ENCODE assay signal across 2 cellular contexts in the genomic region with DNA sequence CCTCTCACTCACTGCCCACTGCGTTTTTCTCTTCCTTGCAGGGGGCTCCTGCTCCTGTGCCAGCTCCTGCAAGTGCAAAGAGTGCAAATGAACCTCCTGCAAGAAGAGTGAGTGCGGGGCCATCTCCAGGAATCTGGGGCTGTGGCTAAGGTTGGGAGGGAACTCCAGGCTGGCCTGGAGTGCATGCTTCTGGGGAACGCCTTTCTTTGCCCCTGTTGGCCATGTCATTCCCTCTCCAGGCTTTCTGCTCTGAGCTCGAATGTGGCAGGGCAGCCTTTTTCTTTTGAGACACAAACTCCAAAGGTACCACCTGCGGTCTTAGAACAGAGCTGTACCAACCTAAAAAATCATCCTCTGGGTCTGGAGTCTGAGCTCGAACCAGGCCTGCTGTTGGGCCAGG.
TF ChIP-seq lines count a peak whose summit lies in the region.

No MANE protein-coding gene starts in this region.

TF ChIP-seq in GM23338, 12 proteins besides CTCF, POLR2A, EP300 and RAD21 (continues in another document):
- TF ChIP-seq NANOG (IDR thresholded peaks at IDR 0.05; ENCODE audit: borderline replicate concordance), result no peak
- TF ChIP-seq STAT1 (IDR thresholded peaks at IDR 0.05; ENCODE audit: unreplicated experiment), result no peak
- TF ChIP-seq EZH2phosphoT487 (IDR thresholded peaks at IDR 0.05; ENCODE audit: unreplicated experiment), result no peak
- TF ChIP-seq, protein P1, sequence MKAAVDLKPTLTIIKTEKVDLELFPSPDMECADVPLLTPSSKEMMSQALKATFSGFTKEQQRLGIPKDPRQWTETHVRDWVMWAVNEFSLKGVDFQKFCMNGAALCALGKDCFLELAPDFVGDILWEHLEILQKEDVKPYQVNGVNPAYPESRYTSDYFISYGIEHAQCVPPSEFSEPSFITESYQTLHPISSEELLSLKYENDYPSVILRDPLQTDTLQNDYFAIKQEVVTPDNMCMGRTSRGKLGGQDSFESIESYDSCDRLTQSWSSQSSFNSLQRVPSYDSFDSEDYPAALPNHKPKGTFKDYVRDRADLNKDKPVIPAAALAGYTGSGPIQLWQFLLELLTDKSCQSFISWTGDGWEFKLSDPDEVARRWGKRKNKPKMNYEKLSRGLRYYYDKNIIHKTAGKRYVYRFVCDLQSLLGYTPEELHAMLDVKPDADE (IDR thresholded peaks at IDR 0.05), result no peak
- no peak for TF ChIP-seq JUNB (IDR thresholded peaks at IDR 0.05; ENCODE audit: unreplicated experiment)
- TF ChIP-seq ZNF114 (CRISPR knock-in tag; IDR thresholded peaks at IDR 0.05), result no peak
- no peak for TF ChIP-seq EZH2 (IDR thresholded peaks at IDR 0.05; ENCODE audit: low read depth, unreplicated experiment)
- TF ChIP-seq POLR2AphosphoS5 (IDR thresholded peaks at IDR 0.05; ENCODE audit: low read depth), result no peak
- TF ChIP-seq, protein P2, sequence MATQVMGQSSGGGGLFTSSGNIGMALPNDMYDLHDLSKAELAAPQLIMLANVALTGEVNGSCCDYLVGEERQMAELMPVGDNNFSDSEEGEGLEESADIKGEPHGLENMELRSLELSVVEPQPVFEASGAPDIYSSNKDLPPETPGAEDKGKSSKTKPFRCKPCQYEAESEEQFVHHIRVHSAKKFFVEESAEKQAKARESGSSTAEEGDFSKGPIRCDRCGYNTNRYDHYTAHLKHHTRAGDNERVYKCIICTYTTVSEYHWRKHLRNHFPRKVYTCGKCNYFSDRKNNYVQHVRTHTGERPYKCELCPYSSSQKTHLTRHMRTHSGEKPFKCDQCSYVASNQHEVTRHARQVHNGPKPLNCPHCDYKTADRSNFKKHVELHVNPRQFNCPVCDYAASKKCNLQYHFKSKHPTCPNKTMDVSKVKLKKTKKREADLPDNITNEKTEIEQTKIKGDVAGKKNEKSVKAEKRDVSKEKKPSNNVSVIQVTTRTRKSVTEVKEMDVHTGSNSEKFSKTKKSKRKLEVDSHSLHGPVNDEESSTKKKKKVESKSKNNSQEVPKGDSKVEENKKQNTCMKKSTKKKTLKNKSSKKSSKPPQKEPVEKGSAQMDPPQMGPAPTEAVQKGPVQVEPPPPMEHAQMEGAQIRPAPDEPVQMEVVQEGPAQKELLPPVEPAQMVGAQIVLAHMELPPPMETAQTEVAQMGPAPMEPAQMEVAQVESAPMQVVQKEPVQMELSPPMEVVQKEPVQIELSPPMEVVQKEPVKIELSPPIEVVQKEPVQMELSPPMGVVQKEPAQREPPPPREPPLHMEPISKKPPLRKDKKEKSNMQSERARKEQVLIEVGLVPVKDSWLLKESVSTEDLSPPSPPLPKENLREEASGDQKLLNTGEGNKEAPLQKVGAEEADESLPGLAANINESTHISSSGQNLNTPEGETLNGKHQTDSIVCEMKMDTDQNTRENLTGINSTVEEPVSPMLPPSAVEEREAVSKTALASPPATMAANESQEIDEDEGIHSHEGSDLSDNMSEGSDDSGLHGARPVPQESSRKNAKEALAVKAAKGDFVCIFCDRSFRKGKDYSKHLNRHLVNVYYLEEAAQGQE (IDR thresholded peaks at IDR 0.05; ENCODE audit: unreplicated experiment), result no peak
- TF ChIP-seq, protein P3, sequence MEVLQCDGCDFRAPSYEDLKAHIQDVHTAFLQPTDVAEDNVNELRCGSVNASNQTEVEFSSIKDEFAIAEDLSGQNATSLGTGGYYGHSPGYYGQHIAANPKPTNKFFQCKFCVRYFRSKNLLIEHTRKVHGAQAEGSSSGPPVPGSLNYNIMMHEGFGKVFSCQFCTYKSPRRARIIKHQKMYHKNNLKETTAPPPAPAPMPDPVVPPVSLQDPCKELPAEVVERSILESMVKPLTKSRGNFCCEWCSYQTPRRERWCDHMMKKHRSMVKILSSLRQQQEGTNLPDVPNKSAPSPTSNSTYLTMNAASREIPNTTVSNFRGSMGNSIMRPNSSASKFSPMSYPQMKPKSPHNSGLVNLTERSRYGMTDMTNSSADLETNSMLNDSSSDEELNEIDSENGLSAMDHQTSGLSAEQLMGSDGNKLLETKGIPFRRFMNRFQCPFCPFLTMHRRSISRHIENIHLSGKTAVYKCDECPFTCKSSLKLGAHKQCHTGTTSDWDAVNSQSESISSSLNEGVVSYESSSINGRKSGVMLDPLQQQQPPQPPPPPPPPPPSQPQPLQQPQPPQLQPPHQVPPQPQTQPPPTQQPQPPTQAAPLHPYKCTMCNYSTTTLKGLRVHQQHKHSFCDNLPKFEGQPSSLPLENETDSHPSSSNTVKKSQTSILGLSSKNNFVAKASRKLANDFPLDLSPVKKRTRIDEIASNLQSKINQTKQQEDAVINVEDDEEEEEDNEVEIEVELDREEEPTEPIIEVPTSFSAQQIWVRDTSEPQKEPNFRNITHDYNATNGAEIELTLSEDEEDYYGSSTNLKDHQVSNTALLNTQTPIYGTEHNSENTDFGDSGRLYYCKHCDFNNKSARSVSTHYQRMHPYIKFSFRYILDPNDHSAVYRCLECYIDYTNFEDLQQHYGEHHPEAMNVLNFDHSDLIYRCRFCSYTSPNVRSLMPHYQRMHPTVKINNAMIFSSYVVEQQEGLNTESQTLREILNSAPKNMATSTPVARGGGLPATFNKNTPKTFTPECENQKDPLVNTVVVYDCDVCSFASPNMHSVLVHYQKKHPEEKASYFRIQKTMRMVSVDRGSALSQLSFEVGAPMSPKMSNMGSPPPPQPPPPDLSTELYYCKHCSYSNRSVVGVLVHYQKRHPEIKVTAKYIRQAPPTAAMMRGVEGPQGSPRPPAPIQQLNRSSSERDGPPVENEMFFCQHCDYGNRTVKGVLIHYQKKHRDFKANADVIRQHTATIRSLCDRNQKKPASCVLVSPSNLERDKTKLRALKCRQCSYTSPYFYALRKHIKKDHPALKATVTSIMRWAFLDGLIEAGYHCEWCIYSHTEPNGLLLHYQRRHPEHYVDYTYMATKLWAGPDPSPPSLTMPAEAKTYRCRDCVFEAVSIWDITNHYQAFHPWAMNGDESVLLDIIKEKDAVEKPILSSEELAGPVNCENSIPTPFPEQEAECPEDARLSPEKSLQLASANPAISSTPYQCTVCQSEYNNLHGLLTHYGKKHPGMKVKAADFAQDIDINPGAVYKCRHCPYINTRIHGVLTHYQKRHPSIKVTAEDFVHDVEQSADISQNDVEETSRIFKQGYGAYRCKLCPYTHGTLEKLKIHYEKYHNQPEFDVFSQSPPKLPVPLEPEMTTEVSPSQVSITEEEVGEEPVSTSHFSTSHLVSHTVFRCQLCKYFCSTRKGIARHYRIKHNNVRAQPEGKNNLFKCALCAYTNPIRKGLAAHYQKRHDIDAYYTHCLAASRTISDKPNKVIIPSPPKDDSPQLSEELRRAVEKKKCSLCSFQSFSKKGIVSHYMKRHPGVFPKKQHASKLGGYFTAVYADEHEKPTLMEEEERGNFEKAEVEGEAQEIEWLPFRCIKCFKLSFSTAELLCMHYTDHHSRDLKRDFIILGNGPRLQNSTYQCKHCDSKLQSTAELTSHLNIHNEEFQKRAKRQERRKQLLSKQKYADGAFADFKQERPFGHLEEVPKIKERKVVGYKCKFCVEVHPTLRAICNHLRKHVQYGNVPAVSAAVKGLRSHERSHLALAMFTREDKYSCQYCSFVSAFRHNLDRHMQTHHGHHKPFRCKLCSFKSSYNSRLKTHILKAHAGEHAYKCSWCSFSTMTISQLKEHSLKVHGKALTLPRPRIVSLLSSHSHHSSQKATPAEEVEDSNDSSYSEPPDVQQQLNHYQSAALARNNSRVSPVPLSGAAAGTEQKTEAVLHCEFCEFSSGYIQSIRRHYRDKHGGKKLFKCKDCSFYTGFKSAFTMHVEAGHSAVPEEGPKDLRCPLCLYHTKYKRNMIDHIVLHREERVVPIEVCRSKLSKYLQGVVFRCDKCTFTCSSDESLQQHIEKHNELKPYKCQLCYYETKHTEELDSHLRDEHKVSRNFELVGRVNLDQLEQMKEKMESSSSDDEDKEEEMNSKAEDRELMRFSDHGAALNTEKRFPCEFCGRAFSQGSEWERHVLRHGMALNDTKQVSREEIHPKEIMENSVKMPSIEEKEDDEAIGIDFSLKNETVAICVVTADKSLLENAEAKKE (CRISPR knock-in tag; IDR thresholded peaks at IDR 0.05), result no peak

TF ChIP-seq in IMR-90, 13 proteins besides CTCF, POLR2A, EP300 and RAD21:
- TF ChIP-seq CHD1 (IDR thresholded peaks at IDR 0.05; ENCODE audit: low read depth, low read length), result no peak
